Comparison of ENCODE assay signal across 8 cellular contexts in genomic region chr16:75013127-75013526, GRCh38. TPM values are rescaled to one million over a fixed set of nuclear protein-coding genes. Genes with fewer than 3 reads are reported as not detected.
DNase-seq lines count a peak whose midpoint lies in the region; ATAC-seq and TF ChIP-seq lines count a peak whose summit lies in the region.
"Not testable (repeated sequence)": the region's sequence is repeated elsewhere in the genome, so short reads cannot be mapped to it uniquely, and the experiment has no call there.

No MANE protein-coding gene starts in this region.

- H3K36me3 Mint-ChIP-seq in CD4-positive, CD25-positive, alpha-beta regulatory T cell; activated naive CD8-positive, alpha-beta T cell treated with anti-CD3 and anti-CD28 coated beads, Interleukin-2, amount 50 U/mL, for 24 hours (ENCODE audit: low read depth): not testable (repeated sequence)
- H3K36me3 Mint-ChIP-seq in T-helper 1 cell treated with Interleukin-12 subunit alpha and Interleukin-12 subunit beta and Interleukin-4 antibody, amounts not matched to agents 30 μg/mL and 1 μg/mL, for 36 hours (ENCODE audit: low read depth) = peaks cover 28% of the 10 kb centered on the region

- peaks cover 15 to 55% (median 19%) of the 10 kb centered on the region in 4 donors for H3K4me1 Mint-ChIP-seq in CD4-positive, CD25-positive, alpha-beta regulatory T cell
- peaks cover 61% of the 10 kb centered on the region for H3K4me1 Mint-ChIP-seq in T-helper 1 cell treated with Interleukin-12 subunit alpha and Interleukin-12 subunit beta and Interleukin-4 antibody, amounts not matched to agents 30 μg/mL and 1 μg/mL, for 36 hours (ENCODE audit: low read depth)
- peaks cover 39% of the 10 kb centered on the region for H3K4me1 Mint-ChIP-seq in activated naive CD8-positive, alpha-beta T cell treated with anti-CD3 and anti-CD28 coated beads, Interleukin-2, amount 50 U/mL, for 24 hours

- not testable (repeated sequence) for TF ChIP-seq POLR2A in erythroblast (IDR thresholded peaks at IDR 0.05; ENCODE audit: low read length); right lobe of liver (IDR thresholded peaks at IDR 0.05); gastrocnemius medialis (IDR thresholded peaks at IDR 0.05)

- in situ Hi-C loops in gastrocnemius medialis (cut with MboI; ENCODE audit: low sequenced_read_pairs in 4 of 4) = not testable (repeated sequence)

- H3K9me3 Mint-ChIP-seq in CD4-positive, CD25-positive, alpha-beta regulatory T cell; T-helper 1 cell treated with Interleukin-12 subunit alpha and Interleukin-12 subunit beta and Interleukin-4 antibody, amounts not matched to agents 30 μg/mL and 1 μg/mL, for 36 hours; activated naive CD8-positive, alpha-beta T cell treated with anti-CD3 and anti-CD28 coated beads, Interleukin-2, amount 50 U/mL, for 24 hours: not testable (repeated sequence)

- not testable (repeated sequence) for H3K27me3 ChIP-seq in CD4-positive, CD25-positive, alpha-beta regulatory T cell (ENCODE audit: control insufficient read depth, insufficient read depth, low read length); right lobe of liver; gastrocnemius medialis; tibial artery

- H3K4me3 ChIP-seq in CD4-positive, CD25-positive, alpha-beta regulatory T cell (ENCODE audit: low read depth, low read length) = peak overlapping the region; percentile 74
- H3K4me3 ChIP-seq in right lobe of liver, gastrocnemius medialis, tibial artery: not testable (repeated sequence)

- WGBS in right lobe of liver (ENCODE audit: insufficient coverage, low coverage, low lambda C conversion rate, missing lambda C conversion rate) = 96% methylated on average over 6 of the region's 6 CpGs

- H3K27ac ChIP-seq in CD4-positive, CD25-positive, alpha-beta regulatory T cell (ENCODE audit: insufficient read depth, low read length, poor library complexity, severe bottlenecking) = peak overlapping the region; percentile 74
- H3K27ac ChIP-seq in KOPT-K1 (ENCODE audit: low read depth, low read length, poor library complexity, severe bottlenecking) (peak overlapping the region; percentile 43), right lobe of liver (peak overlapping the region in 2 of 3 donors; percentile 3 to 55), gastrocnemius medialis (peak overlapping the region; percentile 64 to 79 (median 74)), tibial artery (peak overlapping the region; percentile 75 to 77)

- peak overlapping the region; percentile 71 to 89 (median 87) for H3K27ac Mint-ChIP-seq in CD4-positive, CD25-positive, alpha-beta regulatory T cell
- peak overlapping the region; percentile 97 for H3K27ac Mint-ChIP-seq in T-helper 1 cell treated with Interleukin-12 subunit alpha and Interleukin-12 subunit beta and Interleukin-4 antibody, amounts not matched to agents 30 μg/mL and 1 μg/mL, for 36 hours
- H3K27ac Mint-ChIP-seq in activated naive CD8-positive, alpha-beta T cell treated with anti-CD3 and anti-CD28 coated beads, Interleukin-2, amount 50 U/mL, for 24 hours = peak overlapping the region; percentile 87

- not testable (repeated sequence) for H3K9me3 ChIP-seq in CD4-positive, CD25-positive, alpha-beta regulatory T cell (ENCODE audit: control insufficient read depth in 2 of 2, low read length in 2 of 2); KOPT-K1 (ENCODE audit: insufficient read depth, low read length, poor library complexity, severe bottlenecking); right lobe of liver; gastrocnemius medialis; tibial artery

- not testable (repeated sequence) for ATAC-seq in CD4-positive, CD25-positive, alpha-beta regulatory T cell (ENCODE audit: low read depth in 2 of 2); activated naive CD8-positive, alpha-beta T cell treated with anti-CD3 and anti-CD28 coated beads, Interleukin-2, amount 50 U/mL, for 24 hours; right lobe of liver; gastrocnemius medialis

- intact Hi-C loops in right lobe of liver (cut with DNase I); tibial artery (cut with DNase I; ENCODE audit: low total_unique reads): not testable (repeated sequence)
- intact Hi-C loops in gastrocnemius medialis (cut with DNase I; ENCODE audit: low total_unique reads) = loop anchor here (5.0 kb wide), 1 partner anchor 74 kb away; no protein-coding TSS in a partner anchor

- TF ChIP-seq CTCF in right lobe of liver (IDR thresholded peaks at IDR 0.05); gastrocnemius medialis (IDR thresholded peaks at IDR 0.05 in 4 of 5, conservative IDR thresholded peaks at IDR 0.05 in 1 of 5); tibial artery (IDR thresholded peaks at IDR 0.05): not testable (repeated sequence)

- H3K27me3 Mint-ChIP-seq in CD4-positive, CD25-positive, alpha-beta regulatory T cell; T-helper 1 cell treated with Interleukin-12 subunit alpha and Interleukin-12 subunit beta and Interleukin-4 antibody, amounts not matched to agents 30 μg/mL and 1 μg/mL, for 36 hours (ENCODE audit: low read depth); activated naive CD8-positive, alpha-beta T cell treated with anti-CD3 and anti-CD28 coated beads, Interleukin-2, amount 50 U/mL, for 24 hours: not testable (repeated sequence)

- not testable (repeated sequence) for H3K36me3 ChIP-seq in CD4-positive, CD25-positive, alpha-beta regulatory T cell (ENCODE audit: control insufficient read depth, insufficient read depth, low read length); right lobe of liver; gastrocnemius medialis; tibial artery
- H3K36me3 ChIP-seq in KOPT-K1 (ENCODE audit: insufficient read depth, low read length) = peaks cover 34% of the 10 kb centered on the region

- peak overlapping the region in 3 of 4 donors; percentile 82 to 86 (median 83) for H3K4me3 Mint-ChIP-seq in CD4-positive, CD25-positive, alpha-beta regulatory T cell
- not testable (repeated sequence) for H3K4me3 Mint-ChIP-seq in T-helper 1 cell treated with Interleukin-12 subunit alpha and Interleukin-12 subunit beta and Interleukin-4 antibody, amounts not matched to agents 30 μg/mL and 1 μg/mL, for 36 hours; activated naive CD8-positive, alpha-beta T cell treated with anti-CD3 and anti-CD28 coated beads, Interleukin-2, amount 50 U/mL, for 24 hours

- not testable (repeated sequence) for DNase-seq in CD4-positive, CD25-positive, alpha-beta regulatory T cell; activated naive CD8-positive, alpha-beta T cell treated with anti-CD3 and anti-CD28 coated beads, Interleukin-2, amount 50 U/mL, for 24 hours; right lobe of liver; gastrocnemius medialis; tibial artery
- DNase-seq in erythroblast (lab: John Stamatoyannopoulos, UW) = peak; percentile 43 to 61

- H3K4me1 ChIP-seq in CD4-positive, CD25-positive, alpha-beta regulatory T cell (ENCODE audit: control insufficient read depth, insufficient read depth, low read length, poor library complexity, severe bottlenecking) = peaks cover 16% of the 10 kb centered on the region
- H3K4me1 ChIP-seq in right lobe of liver (peaks cover 0 to 11% (median 0%) of the 10 kb centered on the region in 4 donors), gastrocnemius medialis (peaks cover 62 to 63% of the 10 kb centered on the region in 2 donors), tibial artery (peaks cover 0 to 52% (median 31%) of the 10 kb centered on the region in 4 donors)

RNA-seq across cellular contexts. Expression of gene ZNRF1, which starts 14.3 kb away (rescaled TPM):
- 15.1 TPM for total RNA-seq in CD4-positive, CD25-positive, alpha-beta regulatory T cell
- polyA plus RNA-seq in CD4-positive, CD25-positive, alpha-beta regulatory T cell = 1 to 10 TPM; 3.2 to 8.6 (median 5.8) TPM
- total RNA-seq in right lobe of liver (10 to 100 TPM; 10.2 to 18.8 (median 11.1) TPM), gastrocnemius medialis (10 to 100 TPM; 21.7 to 37.1 (median 30.2) TPM)

RNA-seq across cellular contexts. Expression of gene WDR59, which starts 28.2 kb away (rescaled TPM):
- 89.2 TPM for total RNA-seq in CD4-positive, CD25-positive, alpha-beta regulatory T cell
- polyA plus RNA-seq in CD4-positive, CD25-positive, alpha-beta regulatory T cell = 10 to 100 TPM; 11.4 to 14.9 (median 13.0) TPM
- total RNA-seq in right lobe of liver (10 to 100 TPM; 23.2 to 69.5 (median 48.3) TPM), gastrocnemius medialis (10 to 100 TPM; 12.9 to 31.3 (median 19.5) TPM)
